Comparison of ENCODE assay signal across 12 cellular contexts in genomic region chr19:2294377-2295335, GRCh38. TPM values are rescaled to one million over a fixed set of nuclear protein-coding genes. Genes with fewer than 3 reads are reported as not detected.
A peak's percentile ranks its signal among the peaks of the same experiment; 100 is the strongest.
DNase-seq lines count a peak whose midpoint lies in the region; ATAC-seq and TF ChIP-seq lines count a peak whose summit lies in the region.
"Had no signal": no experiment of that assay in that cellular context is flagged by ENCODE, and none has a peak within 500 bp of the region (broad histone marks: within the 10 kb centered on the region; RNA-seq: fewer than 3 reads in every experiment).

No MANE protein-coding gene starts in this region.

- peak overlapping the region; percentile 78 for H3K27ac ChIP-seq in BLaER1
- no peak overlapping the region for H3K27ac ChIP-seq in SK-N-MC
- H3K27ac ChIP-seq in upper lobe of right lung, result no peak overlapping the region
- H3K27ac ChIP-seq in testis, result no peak overlapping the region

- no peak for TF ChIP-seq POLR2A in testis (IDR thresholded peaks at IDR 0.05)

- H3K9ac ChIP-seq in BLaER1 (peak overlapping the region; percentile 71), SK-N-MC (ENCODE audit: insufficient read length) (no peak overlapping the region)

- ATAC-seq in upper lobe of right lung (no peak), GM19351 (IDR thresholded peaks at IDR 0.05; ENCODE audit: unreplicated experiment) (no peak)

- no peaks in the 10 kb centered on the region for H3K9me3 ChIP-seq in BLaER1
- H3K9me3 ChIP-seq in SK-N-MC (ENCODE audit: low read depth, low read length), result no peaks in the 10 kb centered on the region
- no peaks in the 10 kb centered on the region for H3K9me3 ChIP-seq in upper lobe of right lung
- no peaks in the 10 kb centered on the region for H3K9me3 ChIP-seq in testis

- peaks cover 26% of the 10 kb centered on the region for H3K36me3 ChIP-seq in BLaER1
- no peaks in the 10 kb centered on the region for H3K36me3 ChIP-seq in SK-N-MC (ENCODE audit: insufficient read depth, low read length)
- H3K36me3 ChIP-seq in upper lobe of right lung, result no peaks in the 10 kb centered on the region
- H3K36me3 ChIP-seq in testis (ENCODE audit: low read depth, missing control alignments), result no peaks in the 10 kb centered on the region

- 59 to 65% methylated on average over 36 to 39 of the region's 39 CpGs for WGBS in testis, 2 donors

- H3K4me3 ChIP-seq in BLaER1, result peak overlapping the region; percentile 59
- H3K4me3 ChIP-seq in SK-N-MC, result peak overlapping the region; percentile 36; the same call in 1 of the 2 replicates
- H3K4me3 ChIP-seq in foreskin fibroblast (ENCODE audit: low read depth in 1 of 2, low read length in 2 of 2), result no peak overlapping the region
- no peak overlapping the region for H3K4me3 ChIP-seq in upper lobe of right lung
- H3K4me3 ChIP-seq in testis, result no peak overlapping the region

- H3K27me3 ChIP-seq in BLaER1 (no peaks in the 10 kb centered on the region; the same call in 1 of the 2 replicates), upper lobe of right lung (peaks cover 61% of the 10 kb centered on the region), testis (no peaks in the 10 kb centered on the region)

- peak overlapping the region; percentile 99 for H3K4me2 ChIP-seq in BLaER1

- DNase-seq in SK-N-MC (ENCODE audit: low read depth, low spot score) (no peak), foreskin fibroblast (peak; percentile 85 to 92), putamen (ENCODE audit: low spot score) (peak; percentile 74), upper lobe of right lung (no peak), SHP77 (lab: John Stamatoyannopoulos, UW) (no peak), testis (no peak)
- DNase-seq: stimulated activated CD8-positive, alpha-beta memory T cell treated with anti-CD3 and anti-CD28 coated beads, Interleukin-4, amount 100 ng/mL, for 48 hours had no signal

- H3K4me1 ChIP-seq in BLaER1, result peaks cover 94% of the 10 kb centered on the region
- H3K4me1 ChIP-seq in upper lobe of right lung, result peaks cover 15% of the 10 kb centered on the region
- peaks cover 13% of the 10 kb centered on the region for H3K4me1 ChIP-seq in testis

- peaks cover 79% of the 10 kb centered on the region for H4K20me1 ChIP-seq in BLaER1

- no peak for TF ChIP-seq CTCF in foreskin fibroblast (IDR thresholded peaks at IDR 0.05; ENCODE audit: low read depth, low read length)
- TF ChIP-seq CTCF in upper lobe of right lung (IDR thresholded peaks at IDR 0.05), result no peak
- no peak for TF ChIP-seq CTCF in testis (IDR thresholded peaks at IDR 0.05)

- intact Hi-C loops in upper lobe of right lung (cut with DNase I) (no loop called here), testis (cut with DNase I; ENCODE audit: low total_unique reads) (no loop called here)

RNA-seq across cellular contexts. Expression of gene PEAK3, which starts 12.7 kb away (rescaled TPM):
- total RNA-seq in upper lobe of right lung (4.5 TPM), testis (under 1 TPM; 0.37 to 0.55 TPM)
- polyA plus RNA-seq in testis (ENCODE audit: insufficient read depth, low read depth, low replicate concordance), result 0.16 TPM
- total RNA-seq: epithelial cell of proximal tubule had no signal

RNA-seq across cellular contexts. Expression of gene LINGO3, which starts 13.3 kb away (rescaled TPM):
- not detected for total RNA-seq in upper lobe of right lung
- 1 to 10 TPM; 2.1 to 3.5 TPM for total RNA-seq in testis
- polyA plus RNA-seq in testis (ENCODE audit: insufficient read depth, low read depth, low replicate concordance), result 0.45 TPM
- total RNA-seq: epithelial cell of proximal tubule, myocyte had no signal

RNA-seq across cellular contexts. Expression of gene LSM7, which starts 33.7 kb away (rescaled TPM):
- total RNA-seq in upper lobe of right lung (55.9 TPM), testis (100 to 1,000 TPM; 163 to 179 TPM)
- 80.7 TPM for polyA plus RNA-seq in testis (ENCODE audit: insufficient read depth, low read depth, low replicate concordance)

RNA-seq across cellular contexts. Expression of gene SPPL2B, which starts 33.8 kb away (rescaled TPM):
- total RNA-seq in upper lobe of right lung (50.9 TPM), testis (100 to 1,000 TPM; 158 to 215 TPM)
- 132 TPM for polyA plus RNA-seq in testis (ENCODE audit: insufficient read depth, low read depth, low replicate concordance)

RNA-seq across cellular contexts. Expression of gene JSRP1, which starts 38.4 kb away (rescaled TPM):
- 1.1 TPM for total RNA-seq in upper lobe of right lung
- total RNA-seq in testis, result 1 to 10 TPM; 2.2 to 2.6 TPM
- 4.6 TPM for polyA plus RNA-seq in testis (ENCODE audit: insufficient read depth, low read depth, low replicate concordance)
- total RNA-seq: activated T-helper 1 cell treated with anti-CD3 and anti-CD28 coated beads, Interleukin-12 subunit alpha, Interleukin-12 subunit beta, Interleukin-2, Interleukin-4 antibody, amounts not matched to agents 30 ng/mL and 10 ng/mL and 1 ng/mL, durations not matched to agents 14 hours and 24 hours and 36 hours had no signal

Comparison
In these comparisons a context has a peak if more than half of its experiments do, and no peak if none do; other contexts are left out.
1. H3K4me3 ChIP-seq: peak in BLaER1 (single experiment) and SK-N-MC (single experiment); none in foreskin fibroblast (0 of 2), upper lobe of right lung (single experiment) and testis (0 of 2).
2. DNase-seq: peak in foreskin fibroblast (2 of 2) and putamen (single experiment); none in SK-N-MC (single experiment), upper lobe of right lung (single experiment), SHP77 (0 of 2) and testis (single experiment).